In the genomic region with DNA sequence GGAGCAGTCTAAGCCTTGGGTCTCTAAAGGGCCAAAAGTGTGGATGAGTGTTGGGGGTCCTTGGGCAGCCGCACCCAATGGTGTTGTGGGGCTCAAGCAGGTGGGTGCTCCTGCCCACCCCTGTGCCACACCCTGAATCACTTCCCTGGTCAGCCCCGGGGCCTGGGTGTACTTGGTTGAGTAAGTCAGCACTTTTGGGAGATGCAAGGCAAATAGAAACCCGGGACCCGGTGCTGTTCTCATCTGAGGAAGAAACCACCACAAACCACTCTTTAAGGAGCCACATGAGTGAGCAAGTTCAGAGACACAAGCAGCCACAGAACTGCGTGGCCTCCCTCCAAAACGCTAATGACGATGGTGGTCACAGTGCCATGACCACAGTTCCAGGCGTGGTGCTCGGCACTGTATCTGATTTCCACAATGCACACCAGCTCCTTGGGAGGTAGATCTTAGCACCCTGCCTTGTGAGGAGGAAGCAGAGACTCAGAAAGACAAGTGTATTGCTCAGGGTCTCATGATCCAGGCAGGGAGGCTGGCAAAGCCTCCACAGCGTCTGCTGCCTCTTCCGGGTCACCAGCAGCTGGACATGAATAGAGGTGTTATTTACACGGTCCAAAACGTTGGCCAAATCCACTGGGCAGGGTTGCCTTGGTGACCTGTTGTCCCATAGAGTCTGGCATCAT, we compare ENCODE assay signal across 19 cellular contexts.
"Had no signal": no experiment of that assay in that cellular context is flagged by ENCODE, and none has a peak within 500 bp of the region (broad histone marks: within the 10 kb centered on the region; RNA-seq: fewer than 3 reads in every experiment).

No MANE protein-coding gene starts in this region.

- DNase-seq: activated CD4-positive, alpha-beta T cell treated with anti-CD3 and anti-CD28 coated beads, Interleukin-2, amount 50 U/mL, for 1 hour; activated naive CD8-positive, alpha-beta T cell treated with anti-CD3 and anti-CD28 coated beads for 36 hours; amniotic stem cell; foreskin melanocyte; left lung; naive B cell; stimulated activated CD4-positive, alpha-beta T cell treated with anti-CD3 and anti-CD28 coated beads, Interleukin-4, amount 100 ng/mL, for 24 hours; stomach; T1000 had no signal

- H3K27ac ChIP-seq: cardiac muscle cell, dorsolateral prefrontal cortex, epithelial cell of prostate, left lung, neural progenitor cell, ovary, stomach had no signal

- H3K4me3 ChIP-seq: cardiac muscle cell, dorsolateral prefrontal cortex, left lung, neural progenitor cell, ovary, smooth muscle cell, stomach had no signal

- H3K4me2 ChIP-seq: neural progenitor cell, smooth muscle cell had no signal

- H3K4me1 Mint-ChIP-seq: stimulated activated effector memory CD8-positive, alpha-beta T cell treated with anti-CD3 and anti-CD28 coated beads, Interleukin-12 subunit alpha, Interleukin-12 subunit beta, amount 100 ng/mL, for 72 hours had no signal

- ATAC-seq: activated CD4-positive, CD25-positive, alpha-beta regulatory T cell treated with anti-CD3 and anti-CD28 coated beads, Interleukin-2, amount 50 U/mL, for 24 hours; left lung; sciatic nerve; stimulated activated effector memory CD8-positive, alpha-beta T cell treated with anti-CD3 and anti-CD28 coated beads, Interleukin-12 subunit alpha, Interleukin-12 subunit beta, amount 100 ng/mL, for 72 hours had no signal

- H3K36me3 Mint-ChIP-seq: activated naive CD8-positive, alpha-beta T cell treated with anti-CD3 and anti-CD28 coated beads for 36 hours; naive B cell; neural progenitor cell; stimulated activated effector memory CD8-positive, alpha-beta T cell treated with anti-CD3 and anti-CD28 coated beads, Interleukin-12 subunit alpha, Interleukin-12 subunit beta, amount 100 ng/mL, for 72 hours had no signal

- H3K27me3 ChIP-seq: cardiac muscle cell, neural progenitor cell, ovary had no signal

- H3K27ac Mint-ChIP-seq: activated naive CD8-positive, alpha-beta T cell treated with anti-CD3 and anti-CD28 coated beads for 36 hours; naive B cell; stimulated activated effector memory CD8-positive, alpha-beta T cell treated with anti-CD3 and anti-CD28 coated beads, Interleukin-12 subunit alpha, Interleukin-12 subunit beta, amount 100 ng/mL, for 72 hours; type B pancreatic cell had no signal

- H3K9me3 ChIP-seq: left lung, ovary, stomach had no signal

- H3K4me3 Mint-ChIP-seq: activated naive CD8-positive, alpha-beta T cell treated with anti-CD3 and anti-CD28 coated beads for 36 hours; naive B cell; neural progenitor cell; stimulated activated effector memory CD8-positive, alpha-beta T cell treated with anti-CD3 and anti-CD28 coated beads, Interleukin-12 subunit alpha, Interleukin-12 subunit beta, amount 100 ng/mL, for 72 hours; type B pancreatic cell had no signal

- H3K36me3 ChIP-seq: cardiac muscle cell, left lung, neural progenitor cell, ovary, stomach had no signal

- H3K9me3 Mint-ChIP-seq: activated naive CD8-positive, alpha-beta T cell treated with anti-CD3 and anti-CD28 coated beads for 36 hours; naive B cell; neural progenitor cell; stimulated activated effector memory CD8-positive, alpha-beta T cell treated with anti-CD3 and anti-CD28 coated beads, Interleukin-12 subunit alpha, Interleukin-12 subunit beta, amount 100 ng/mL, for 72 hours; type B pancreatic cell had no signal

- H3K9ac ChIP-seq: neural progenitor cell had no signal
